In genomic region chr3:52246728-52247454, GRCh38 we compare ENCODE assay signal across 8 cellular contexts. TPM values are rescaled to one million over a fixed set of nuclear protein-coding genes. Genes with fewer than 3 reads are reported as not detected.
A peak's percentile ranks its signal among the peaks of the same experiment; 100 is the strongest.
DNase-seq lines count a peak whose midpoint lies in the region; TF ChIP-seq lines count a peak whose summit lies in the region.

No MANE protein-coding gene starts in this region.

- H3K27me3 Mint-ChIP-seq in CD14-positive monocyte (ENCODE audit: low read depth in 3 of 3): no peaks in the 10 kb centered on the region

- intact Hi-C loops in CD14-positive monocyte (cut with micrococcal nuclease): no loop called here

- H4K20me1 ChIP-seq in OCI-LY1 (ENCODE audit: insufficient read depth, low read length): no peaks in the 10 kb centered on the region

- H3K9me3 Mint-ChIP-seq in CD14-positive monocyte: peaks cover 0 to 5% (median 0%) of the 10 kb centered on the region in 7 donors

- H3F3A ChIP-seq in OCI-LY1 (ENCODE audit: insufficient read depth, low read length): no peaks in the 10 kb centered on the region

- H3K4me1 Mint-ChIP-seq in CD14-positive monocyte: peaks cover 56% of the 10 kb centered on the region

- H2AFZ ChIP-seq in OCI-LY1 (ENCODE audit: low read length): no peak overlapping the region

- H3K9me2 ChIP-seq in OCI-LY1 (ENCODE audit: low read depth, low read length): no peaks in the 10 kb centered on the region

- H3K36me3 ChIP-seq in OCI-LY1 (ENCODE audit: insufficient read depth, low read length): peaks cover 28% of the 10 kb centered on the region
- peaks cover 14 to 23% of the 10 kb centered on the region in 2 donors for H3K36me3 ChIP-seq in duodenal mucosa (ENCODE audit: control insufficient read depth in 1 of 2, insufficient read depth in 2 of 2, low read length in 2 of 2)
- peaks cover 45% of the 10 kb centered on the region for H3K36me3 ChIP-seq in neutrophil

- H3K4me3 ChIP-seq in OCI-LY1 (ENCODE audit: low read depth, low read length, poor library complexity, severe bottlenecking) (peak overlapping the region; percentile 66), duodenal mucosa (ENCODE audit: low read depth in 1 of 2, low read length in 2 of 2) (peak overlapping the region; percentile 68 to 75), neutrophil (ENCODE audit: low read depth in 1 of 2, low read length in 1 of 2) (peak overlapping the region; percentile 81 to 94)

- peaks cover 27% of the 10 kb centered on the region for H3K4me1 ChIP-seq in OCI-LY1 (ENCODE audit: insufficient read depth, low read length, severe bottlenecking)
- peaks cover 4 to 38% of the 10 kb centered on the region in 2 donors for H3K4me1 ChIP-seq in duodenal mucosa (ENCODE audit: control insufficient read depth in 1 of 2, insufficient read depth in 2 of 2, low read length in 2 of 2)
- H3K4me1 ChIP-seq in neutrophil (ENCODE audit: control insufficient read depth in 1 of 2, insufficient read depth in 1 of 2, low read depth in 1 of 2, low read length in 1 of 2): peaks cover 53 to 61% of the 10 kb centered on the region in 2 experiments

- peak overlapping the region; percentile 85 to 94 for H3K4me3 Mint-ChIP-seq in CD14-positive monocyte

- H3K27ac Mint-ChIP-seq in CD14-positive monocyte: peak overlapping the region; percentile 91 to 100 (median 95)

- no peaks in the 10 kb centered on the region for H3K79me2 ChIP-seq in OCI-LY1 (ENCODE audit: insufficient read depth, low read length)

- in situ Hi-C loops in ACHN (cut with HindIII; ENCODE audit: low pct_ligation_motif_present, low pct_unique_long_range_greater_than_20kb, low sequenced_read_pairs): no loop called here

- peak overlapping the region; percentile 3 for H3K27ac ChIP-seq in OCI-LY1 (ENCODE audit: low read depth, low read length, poor library complexity, severe bottlenecking)
- H3K27ac ChIP-seq in duodenal mucosa (ENCODE audit: low read depth, low read length): no peak overlapping the region
- peak overlapping the region; percentile 98 for H3K27ac ChIP-seq in neutrophil

- peak overlapping the region; percentile 97; the same call in 1 of the 2 replicates for H3K4me2 ChIP-seq in OCI-LY1 (ENCODE audit: low read length)

- DNase-seq in CD14-positive monocyte (ENCODE audit: low spot score) (peak; percentile 76), SK-N-DZ (ENCODE audit: low spot score) (no peak), HPDE6-E6E7 (ENCODE audit: extremely low spot score) (no peak), ACHN (no peak), NCI-H2171 treated with DMSO at 0.1 percent for 48 hours (lab: John Stamatoyannopoulos, UW) (no peak)

- H3K27me3 ChIP-seq in OCI-LY1 (ENCODE audit: insufficient read depth, low read length) (no peaks in the 10 kb centered on the region), duodenal mucosa (ENCODE audit: control insufficient read depth in 1 of 2, insufficient read depth in 2 of 2, low read length in 2 of 2) (no peaks in the 10 kb centered on the region), neutrophil (no peaks in the 10 kb centered on the region)

- no peak for TF ChIP-seq CTCF in CD14-positive monocyte (IDR thresholded peaks at IDR 0.05)
- TF ChIP-seq CTCF in OCI-LY1 (IDR thresholded peaks at IDR 0.05; ENCODE audit: low read length): no peak
- no peak for TF ChIP-seq CTCF in neutrophil (IDR thresholded peaks at IDR 0.05)

- H3K36me3 Mint-ChIP-seq in CD14-positive monocyte: peaks cover 42 to 54% of the 10 kb centered on the region in 2 donors

- H3K9ac ChIP-seq in OCI-LY1 (ENCODE audit: low read length): no peak overlapping the region; the same call in 1 of the 2 replicates
- peak overlapping the region in 1 of 2 donors; percentile 67 for H3K9ac ChIP-seq in duodenal mucosa (ENCODE audit: low read depth in 1 of 2, low read length in 2 of 2)

- H3K9me3 ChIP-seq in OCI-LY1 (ENCODE audit: low read length) (no peaks in the 10 kb centered on the region), duodenal mucosa (ENCODE audit: control insufficient read depth in 1 of 2, low read length in 2 of 2) (no peaks in the 10 kb centered on the region), neutrophil (no peaks in the 10 kb centered on the region)

RNA-seq across cellular contexts. Expression of gene PPM1M, which starts 1.3 kb away (rescaled TPM):
- 100 to 1,000 TPM in 1 of 2 donors, 10 to 100 TPM in 1; 92.8 to 120 TPM for polyA plus RNA-seq in CD14-positive monocyte
- 6.0 and 7.8 TPM in 2 replicates for polyA plus RNA-seq in SK-N-DZ (2014; cell fraction: cytosol; rRNA removed)
- 32.4 and 32.8 TPM in 2 replicates for polyA plus RNA-seq in SK-N-DZ (2014; cell fraction: nucleus; rRNA removed)

RNA-seq across cellular contexts. Expression of gene TWF2, which starts 7.9 kb away (rescaled TPM):
- polyA plus RNA-seq in CD14-positive monocyte: 100 to 1,000 TPM; 176 to 199 TPM
- 60.0 and 63.4 TPM in 2 replicates for polyA plus RNA-seq in SK-N-DZ (2014; cell fraction: cytosol; rRNA removed)
- polyA plus RNA-seq in SK-N-DZ (2014; cell fraction: nucleus; rRNA removed): 36.8 and 37.7 TPM in 2 replicates

RNA-seq across cellular contexts. Expression of gene TLR9, which starts 21.4 kb away (rescaled TPM):
- polyA plus RNA-seq in CD14-positive monocyte: not detected
- polyA plus RNA-seq in SK-N-DZ (2014; cell fraction: cytosol; rRNA removed): not detected in 2 replicates
- not detected in 2 replicates for polyA plus RNA-seq in SK-N-DZ (2014; cell fraction: nucleus; rRNA removed)

RNA-seq across cellular contexts. Expression of gene WDR82, which starts 31.6 kb away (rescaled TPM):
- 10 to 100 TPM; 27.3 to 33.4 TPM for polyA plus RNA-seq in CD14-positive monocyte
- polyA plus RNA-seq in SK-N-DZ (2014; cell fraction: cytosol; rRNA removed): 46.6 and 56.3 TPM in 2 replicates
- 12.7 and 13.4 TPM in 2 replicates for polyA plus RNA-seq in SK-N-DZ (2014; cell fraction: nucleus; rRNA removed)

RNA-seq across cellular contexts. Expression of gene GLYCTK, which starts 40.7 kb away (rescaled TPM):
- 1 to 10 TPM; 8.3 to 8.4 TPM for polyA plus RNA-seq in CD14-positive monocyte
- 12.7 and 13.0 TPM in 2 replicates for polyA plus RNA-seq in SK-N-DZ (2014; cell fraction: cytosol; rRNA removed)
- 47.1 and 53.7 TPM in 2 replicates for polyA plus RNA-seq in SK-N-DZ (2014; cell fraction: nucleus; rRNA removed)
